ENCODE assay signal across 20 cellular contexts in genomic region chr7:28512648-28513435, GRCh38.
"Had no signal": no experiment of that assay in that cellular context is flagged by ENCODE, and none has a peak within 500 bp of the region (broad histone marks: within the 10 kb centered on the region; RNA-seq: fewer than 3 reads in every experiment).

No MANE protein-coding gene starts in this region.

- H3K36me3 ChIP-seq: esophagus muscularis mucosa, gastrocnemius medialis, pancreas, thoracic aorta, upper lobe of left lung, vagina had no signal

- H3K9me3 ChIP-seq: esophagus muscularis mucosa, gastrocnemius medialis, heart right ventricle, mucosa of descending colon, pancreas, thoracic aorta, upper lobe of left lung, vagina had no signal

- H3K4me1 ChIP-seq: esophagus muscularis mucosa, gastrocnemius medialis, pancreas, vagina had no signal

- H3K4me3 ChIP-seq: esophagus muscularis mucosa, gastrocnemius medialis, heart right ventricle, mucosa of descending colon, pancreas, thoracic aorta, upper lobe of left lung, vagina had no signal

- FAIRE-seq: islet of Langerhans, pancreas had no signal

- H3K27me3 ChIP-seq: esophagus muscularis mucosa, gastrocnemius medialis, heart right ventricle, upper lobe of left lung, vagina had no signal

- H3K27ac ChIP-seq: epithelial cell of prostate, esophagus muscularis mucosa, gastrocnemius medialis, heart right ventricle, pancreas, thoracic aorta, upper lobe of left lung, vagina had no signal

- ATAC-seq: effector memory CD8-positive, alpha-beta T cell; heart right ventricle; left lobe of liver; mucosa of descending colon; natural killer cell; pancreas; right cardiac atrium; stimulated activated naive B cell treated with anti-CD40 and anti-IgM and Interleukin-4, amounts not matched to agents 10 μg/mL and 1 μg/mL and 100 μg/mL, for 72 hours; stimulated activated naive CD8-positive, alpha-beta T cell treated with anti-CD3 and anti-CD28 coated beads, Interleukin-15, amount 100 ng/mL, for 72 hours had no signal

- DNase-seq: effector memory CD8-positive, alpha-beta T cell; gastrocnemius medialis; heart right ventricle; hypothalamus; mammary epithelial cell; mucosa of descending colon; natural killer cell; occipital lobe; pancreas; right cardiac atrium; stimulated activated CD4-positive, alpha-beta T cell treated with anti-CD3 and anti-CD28 coated beads, Interleukin-4, amount 100 ng/mL, for 24 hours; stimulated activated naive B cell treated with anti-CD40 and anti-IgM and Interleukin-4, amounts not matched to agents 10 μg/mL and 1 μg/mL and 100 μg/mL, for 72 hours; stimulated activated naive CD8-positive, alpha-beta T cell treated with anti-CD3 and anti-CD28 coated beads, Interleukin-15, amount 100 ng/mL, for 72 hours; upper lobe of left lung had no signal
